34 cellular contexts compared by ENCODE assay signal in genomic region chr7:57370739-57371098, GRCh38.
"Had no signal": no experiment of that assay in that cellular context is flagged by ENCODE, and none has a peak within 500 bp of the region (broad histone marks: within the 10 kb centered on the region; RNA-seq: fewer than 3 reads in every experiment).

No MANE protein-coding gene starts in this region.

- H3K9me3 ChIP-seq: MG63 had no signal

- H3K9ac ChIP-seq: KMS-11 had no signal

- H3K4me3 ChIP-seq: MG63 had no signal

- H3K27me3 ChIP-seq: MG63 had no signal

- DNase-seq: Karpas-422, Kasumi-1, KG1, MG63, MM.1S, MV-4-11, NCI-H1048, NCI-H1092, NCI-H1092 treated with DMSO at 0.1 percent for 48 hours, NCI-H1105, NCI-H1105 treated with DMSO at 0.1 percent for 48 hours, NCI-H1417, NCI-H1417 treated with DMSO at 0.1 percent for 48 hours, NCI-H1436, NCI-H1436 treated with DMSO at 0.1 percent for 48 hours, NCI-H146, NCI-H1694, NCI-H1694 treated with DMSO at 0.1 percent for 48 hours, NCI-H187, NCI-H187 treated with DMSO at 0.1 percent for 48 hours, NCI-H1930, NCI-H2029, NCI-H2029 treated with DMSO at 0.1 percent for 48 hours, NCI-H2081, NCI-H2081 treated with DMSO at 0.1 percent for 48 hours, NCI-H2107, NCI-H2171, NCI-H2171 treated with DMSO at 0.1 percent for 48 hours, NCI-H2227 treated with DMSO at 0.1 percent for 48 hours, NCI-H226, NCI-H345, NCI-H446, NCI-H446 treated with DMSO at 0.1 percent for 48 hours had no signal

- H3K27ac ChIP-seq: KMS-11 had no signal

- H3K4me2 ChIP-seq: KMS-11 had no signal

- H3K36me3 ChIP-seq: MG63 had no signal
